14 cellular contexts compared by ENCODE assay signal in the genomic region with DNA sequence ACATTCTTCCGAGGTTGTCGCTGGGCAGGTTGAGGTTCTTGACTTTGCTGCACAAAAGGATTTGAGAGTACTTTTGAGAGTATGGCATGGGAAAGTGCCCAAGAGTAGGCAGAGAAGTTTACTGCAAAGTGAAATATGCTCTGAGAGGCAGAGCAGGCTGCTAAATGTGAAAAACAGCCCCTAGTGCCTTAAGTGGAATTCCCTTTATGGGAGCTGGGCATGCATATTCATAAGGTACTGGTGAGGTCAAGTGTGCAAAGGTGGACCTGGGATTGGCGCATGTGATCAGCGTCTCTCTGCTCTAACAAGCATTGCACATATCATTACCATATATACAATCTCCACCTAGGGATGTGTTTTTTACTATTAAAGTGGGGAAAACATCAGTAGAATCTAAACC. TPM values are rescaled to one million over a fixed set of nuclear protein-coding genes. Genes with fewer than 3 reads are reported as not detected.
DNase-seq lines count a peak whose midpoint lies in the region; ATAC-seq and TF ChIP-seq lines count a peak whose summit lies in the region.
"Had no signal": no experiment of that assay in that cellular context is flagged by ENCODE, and none has a peak within 500 bp of the region (broad histone marks: within the 10 kb centered on the region; RNA-seq: fewer than 3 reads in every experiment).

No MANE protein-coding gene starts in this region.

- H3K27ac ChIP-seq in lung (ENCODE audit: low read depth in 1 of 2, low read length in 1 of 2) (peak overlapping the region in 1 of 2 donors; percentile 48), upper lobe of right lung (no peak overlapping the region)
- H3K27ac ChIP-seq: C4-2B had no signal

- peaks cover 8% of the 10 kb centered on the region for H3K9me3 Mint-ChIP-seq in dendritic cell treated with granulocyte-macrophage colony-stimulating factor and Interleukin-4, amounts not matched to agents 40 ng/mL and 50 ng/mL, for 4 days

- H3K4me3 Mint-ChIP-seq in dendritic cell treated with granulocyte-macrophage colony-stimulating factor and Interleukin-4, amounts not matched to agents 40 ng/mL and 50 ng/mL, for 4 days: no peak overlapping the region
- H3K4me3 Mint-ChIP-seq: B cell; CD4-positive, alpha-beta memory T cell had no signal

- H3K36me3 ChIP-seq in lung (ENCODE audit: control insufficient read depth in 2 of 2, insufficient read depth in 2 of 2, low read length in 2 of 2) (no peaks in the 10 kb centered on the region), upper lobe of right lung (no peaks in the 10 kb centered on the region)

- peak; percentile 32 for DNase-seq in DMS79 treated with DMSO at 0.1 percent for 48 hours (lab: John Stamatoyannopoulos, UW)
- DNase-seq in lung (ENCODE audit: low spot score): no peak
- no peak for DNase-seq in upper lobe of right lung
- DNase-seq in cerebellar nuclear complex (lab: John Stamatoyannopoulos, UW): no peak
- no peak for DNase-seq in activated CD4-positive, alpha-beta T cell treated with anti-CD3 and anti-CD28 coated beads for 48 hours
- no peak for DNase-seq in stimulated activated CD4-positive, alpha-beta T cell treated with anti-CD3 and anti-CD28 coated beads, Interleukin-1b, Interleukin-23, amount 100 ng/mL, for 48 hours
- DNase-seq: CD4-positive, alpha-beta memory T cell; H7; IMR-90 had no signal

- TF ChIP-seq CTCF in lung (IDR thresholded peaks at IDR 0.05; ENCODE audit: control extremely low read depth, extremely low read depth): no peak
- no peak for TF ChIP-seq CTCF in upper lobe of right lung (IDR thresholded peaks at IDR 0.05)

- H3K4me1 Mint-ChIP-seq in dendritic cell treated with granulocyte-macrophage colony-stimulating factor and Interleukin-4, amounts not matched to agents 40 ng/mL and 50 ng/mL, for 4 days (ENCODE audit: low read depth): peaks cover 75% of the 10 kb centered on the region

- H3K27me3 ChIP-seq in lung (ENCODE audit: control insufficient read depth, insufficient read depth): no peaks in the 10 kb centered on the region
- no peaks in the 10 kb centered on the region for H3K27me3 ChIP-seq in upper lobe of right lung

- H3K9me3 ChIP-seq in lung (ENCODE audit: control insufficient read depth in 2 of 2, insufficient read depth in 1 of 2, low read length in 1 of 2) (no peaks in the 10 kb centered on the region), upper lobe of right lung (no peaks in the 10 kb centered on the region)

- H3K27ac Mint-ChIP-seq in dendritic cell treated with granulocyte-macrophage colony-stimulating factor and Interleukin-4, amounts not matched to agents 40 ng/mL and 50 ng/mL, for 4 days: peak overlapping the region; percentile 92
- H3K27ac Mint-ChIP-seq: B cell had no signal

- 66 to 76% methylated on average over 4 of the region's 4 CpGs for WGBS in lung, 2 donors

- intact Hi-C loops in dendritic cell treated with granulocyte-macrophage colony-stimulating factor and Interleukin-4, amounts not matched to agents 40 ng/mL and 50 ng/mL, for 4 days (cut with micrococcal nuclease): no loop called here
- intact Hi-C loops in upper lobe of right lung (cut with DNase I): no loop called here

- no peaks in the 10 kb centered on the region for H3K36me3 Mint-ChIP-seq in dendritic cell treated with granulocyte-macrophage colony-stimulating factor and Interleukin-4, amounts not matched to agents 40 ng/mL and 50 ng/mL, for 4 days (ENCODE audit: low read depth)
- H3K36me3 Mint-ChIP-seq: CD4-positive, alpha-beta memory T cell had no signal

- ATAC-seq in lung (ENCODE audit: insufficient read depth, low FRiP score) (peak; percentile 11), upper lobe of right lung (peak; percentile 74)

- H3K4me1 ChIP-seq in lung (ENCODE audit: control insufficient read depth in 2 of 2, insufficient read depth in 2 of 2, low read length in 2 of 2) (peaks cover 0 to 8% of the 10 kb centered on the region in 2 donors), upper lobe of right lung (peaks cover 32% of the 10 kb centered on the region)

- H3K27me3 Mint-ChIP-seq in dendritic cell treated with granulocyte-macrophage colony-stimulating factor and Interleukin-4, amounts not matched to agents 40 ng/mL and 50 ng/mL, for 4 days: no peaks in the 10 kb centered on the region

- H3K4me3 ChIP-seq in lung (no peak overlapping the region), upper lobe of right lung (no peak overlapping the region)

RNA-seq across cellular contexts. Expression of a gene that starts 12.0 kb away (rescaled TPM):
- total RNA-seq in lung (10 to 100 TPM in 1 of 2 donors, 1 to 10 TPM in 1; 9.8 to 15.9 TPM), upper lobe of right lung (14.3 TPM)
- 1 to 10 TPM; 5.9 to 8.4 TPM for polyA plus RNA-seq in lung
- total RNA-seq: B cell; CD4-positive, alpha-beta memory T cell; Daoy; H7; HT-29; IMR-90 had no signal
- polyA plus RNA-seq: CD4-positive, alpha-beta memory T cell had no signal

RNA-seq across cellular contexts. Expression of a gene that starts 25.7 kb away (rescaled TPM):
- total RNA-seq in lung (10 to 100 TPM; 36.3 to 46.3 TPM), upper lobe of right lung (51.6 TPM)
- polyA plus RNA-seq in lung: 10 to 100 TPM; 29.5 to 34.4 TPM

RNA-seq across cellular contexts. Expression of a gene that starts 39.3 kb away (rescaled TPM):
- total RNA-seq in lung (10 to 100 TPM; 32.3 to 75.0 TPM), upper lobe of right lung (92.8 TPM)
- polyA plus RNA-seq in lung: 10 to 100 TPM; 39.6 to 60.8 TPM
- total RNA-seq: H7 had no signal

RNA-seq across cellular contexts. Expression of a gene that starts 53.0 kb away (rescaled TPM):
- total RNA-seq in lung (10 to 100 TPM; 46.6 to 50.9 TPM), upper lobe of right lung (58.2 TPM)
- polyA plus RNA-seq in lung: 10 to 100 TPM; 26.2 to 42.8 TPM
